13 cellular contexts compared by ENCODE assay signal in genomic region chr20:39289316-39289715, GRCh38.
A peak's percentile ranks its signal among the peaks of the same experiment; 100 is the strongest.
DNase-seq lines count a peak whose midpoint lies in the region; ATAC-seq and TF ChIP-seq lines count a peak whose summit lies in the region.
"Had no signal": no experiment of that assay in that cellular context is flagged by ENCODE, and none has a peak within 500 bp of the region (broad histone marks: within the 10 kb centered on the region; RNA-seq: fewer than 3 reads in every experiment).

No MANE protein-coding gene starts in this region.

- no peaks in the 10 kb centered on the region for H3K4me1 Mint-ChIP-seq in activated CD8-positive, alpha-beta T cell treated with anti-CD3 and anti-CD28 coated beads for 36 hours (ENCODE audit: low read depth)
- no peaks in the 10 kb centered on the region for H3K4me1 Mint-ChIP-seq in activated CD8-positive, alpha-beta T cell treated with anti-CD3 and anti-CD28 coated beads, Interleukin-2, amount 10 ng/mL, durations not matched to agents 7 days and 5 days (ENCODE audit: low read depth)
- no peaks in the 10 kb centered on the region for H3K4me1 Mint-ChIP-seq in type B pancreatic cell (ENCODE audit: unreplicated experiment)

- peak; percentile 24 for TF ChIP-seq CTCF in activated CD8-positive, alpha-beta T cell treated with anti-CD3 and anti-CD28 coated beads for 36 hours (IDR thresholded peaks at IDR 0.05)
- TF ChIP-seq CTCF in epithelial cell of esophagus (IDR thresholded peaks at IDR 0.05; ENCODE audit: insufficient read depth, low read depth, low read length, missing control alignments), result peak; percentile 24
- peak; percentile 47 for TF ChIP-seq CTCF in type B pancreatic cell (conservative IDR thresholded peaks at IDR 0.05)

- no peak for ATAC-seq in activated CD8-positive, alpha-beta T cell treated with anti-CD3 and anti-CD28 coated beads for 36 hours
- no peak for ATAC-seq in activated CD8-positive, alpha-beta T cell treated with anti-CD3 and anti-CD28 coated beads, Interleukin-2, amount 10 ng/mL, durations not matched to agents 7 days and 5 days
- no peak for ATAC-seq in GM21526 (IDR thresholded peaks at IDR 0.05; ENCODE audit: low FRiP score, unreplicated experiment)
- ATAC-seq: activated naive CD4-positive, alpha-beta T cell treated with anti-CD3 and anti-CD28 coated beads, Interleukin-2, amount 50 U/mL, for 72 hours had no signal

- CTCF ChIA-PET in activated CD8-positive, alpha-beta T cell treated with anti-CD3 and anti-CD28 coated beads for 36 hours (lab: Charles Lee), result interaction anchor here (1.4 kb wide), 1 partner anchor 279 kb away, joined by 3 read pairs; no protein-coding TSS in a partner anchor
- CTCF ChIA-PET in activated CD8-positive, alpha-beta T cell treated with anti-CD3 and anti-CD28 coated beads, Interleukin-2, amount 10 ng/mL, durations not matched to agents 7 days and 5 days (lab: Charles Lee), result no interaction called here

- DNase-seq in activated CD8-positive, alpha-beta T cell treated with anti-CD3 and anti-CD28 coated beads for 36 hours, result peak; percentile 20
- DNase-seq in activated CD8-positive, alpha-beta T cell treated with anti-CD3 and anti-CD28 coated beads, Interleukin-2, amount 10 ng/mL, durations not matched to agents 7 days and 5 days, result no peak
- peak; percentile 19 for DNase-seq in NCI-H526 treated with DMSO at 0.1 percent for 48 hours (lab: John Stamatoyannopoulos, UW)
- no peak for DNase-seq in epithelial cell of esophagus (ENCODE audit: low read depth)
- DNase-seq in type B pancreatic cell (ENCODE audit: extremely low spot score, unreplicated experiment), result no peak
- no peak for DNase-seq in NCI-H1694 treated with DMSO at 0.1 percent for 48 hours (lab: John Stamatoyannopoulos, UW)
- DNase-seq in kidney tubule cell (ENCODE audit: low spot score), result no peak
- DNase-seq: activated CD4-positive, alpha-beta T cell treated with anti-CD3 and anti-CD28 coated beads for 1 hour; effector CD8-positive, alpha-beta T cell; ovary had no signal

- intact Hi-C loops in activated CD8-positive, alpha-beta T cell treated with anti-CD3 and anti-CD28 coated beads for 36 hours (cut with micrococcal nuclease), result no loop called here

- POLR2A ChIA-PET in activated CD8-positive, alpha-beta T cell treated with anti-CD3 and anti-CD28 coated beads for 36 hours (lab: Charles Lee), result no interaction called here
- POLR2A ChIA-PET in activated CD8-positive, alpha-beta T cell treated with anti-CD3 and anti-CD28 coated beads, Interleukin-2, amount 10 ng/mL, durations not matched to agents 7 days and 5 days (lab: Charles Lee), result no interaction called here

- peaks cover 7% of the 10 kb centered on the region for H3K27me3 Mint-ChIP-seq in activated CD8-positive, alpha-beta T cell treated with anti-CD3 and anti-CD28 coated beads for 36 hours
- peaks cover 6% of the 10 kb centered on the region for H3K27me3 Mint-ChIP-seq in activated CD8-positive, alpha-beta T cell treated with anti-CD3 and anti-CD28 coated beads, Interleukin-2, amount 10 ng/mL, durations not matched to agents 7 days and 5 days (ENCODE audit: low read depth)
- H3K27me3 Mint-ChIP-seq in type B pancreatic cell, result peaks cover 16% of the 10 kb centered on the region

- H3K9me3 Mint-ChIP-seq in activated CD8-positive, alpha-beta T cell treated with anti-CD3 and anti-CD28 coated beads for 36 hours, result peaks cover 3% of the 10 kb centered on the region
- no peaks in the 10 kb centered on the region for H3K9me3 Mint-ChIP-seq in activated CD8-positive, alpha-beta T cell treated with anti-CD3 and anti-CD28 coated beads, Interleukin-2, amount 10 ng/mL, durations not matched to agents 7 days and 5 days (ENCODE audit: insufficient read depth)
- H3K9me3 Mint-ChIP-seq in type B pancreatic cell, result peaks cover 14% of the 10 kb centered on the region
- H3K9me3 Mint-ChIP-seq: activated naive CD4-positive, alpha-beta T cell treated with anti-CD3 and anti-CD28 coated beads, Interleukin-2, amount 50 U/mL, for 72 hours had no signal

- no peaks in the 10 kb centered on the region for H3K36me3 Mint-ChIP-seq in activated CD8-positive, alpha-beta T cell treated with anti-CD3 and anti-CD28 coated beads for 36 hours (ENCODE audit: low read depth)
- H3K36me3 Mint-ChIP-seq in activated CD8-positive, alpha-beta T cell treated with anti-CD3 and anti-CD28 coated beads, Interleukin-2, amount 10 ng/mL, durations not matched to agents 7 days and 5 days (ENCODE audit: low read depth), result no peaks in the 10 kb centered on the region
- H3K36me3 Mint-ChIP-seq in type B pancreatic cell, result peaks cover 3% of the 10 kb centered on the region
- H3K36me3 Mint-ChIP-seq: activated naive CD4-positive, alpha-beta T cell treated with anti-CD3 and anti-CD28 coated beads, Interleukin-2, amount 50 U/mL, for 72 hours had no signal

- H3K4me3 ChIP-seq in epithelial cell of esophagus (ENCODE audit: low read length), result no peak overlapping the region
- H3K4me3 ChIP-seq: BLaER1 treated with 17β-estradiol and CSF1 and Interleukin-3, amounts not matched to agents 10 nM and 100 nM; ovary had no signal

- H3K27ac Mint-ChIP-seq in activated CD8-positive, alpha-beta T cell treated with anti-CD3 and anti-CD28 coated beads for 36 hours, result no peak overlapping the region
- no peak overlapping the region for H3K27ac Mint-ChIP-seq in activated CD8-positive, alpha-beta T cell treated with anti-CD3 and anti-CD28 coated beads, Interleukin-2, amount 10 ng/mL, durations not matched to agents 7 days and 5 days
- no peak overlapping the region for H3K27ac Mint-ChIP-seq in type B pancreatic cell
- H3K27ac Mint-ChIP-seq: activated naive CD4-positive, alpha-beta T cell treated with anti-CD3 and anti-CD28 coated beads, Interleukin-2, amount 50 U/mL, for 72 hours had no signal

- H3K4me3 Mint-ChIP-seq in activated CD8-positive, alpha-beta T cell treated with anti-CD3 and anti-CD28 coated beads for 36 hours, result no peak overlapping the region
- no peak overlapping the region for H3K4me3 Mint-ChIP-seq in activated CD8-positive, alpha-beta T cell treated with anti-CD3 and anti-CD28 coated beads, Interleukin-2, amount 10 ng/mL, durations not matched to agents 7 days and 5 days
- no peak overlapping the region for H3K4me3 Mint-ChIP-seq in type B pancreatic cell

Comparison
In these comparisons a context has a peak if more than half of its experiments do, and no peak if none do; other contexts are left out.
1. DNase-seq: peak in activated CD8-positive, alpha-beta T cell treated with anti-CD3 and anti-CD28 coated beads for 36 hours (single experiment) and NCI-H526 treated with DMSO at 0.1 percent for 48 hours (single experiment); none in activated CD8-positive, alpha-beta T cell treated with anti-CD3 and anti-CD28 coated beads, Interleukin-2, amount 10 ng/mL, durations not matched to agents 7 days and 5 days (single experiment), epithelial cell of esophagus (single experiment), type B pancreatic cell (single experiment), NCI-H1694 treated with DMSO at 0.1 percent for 48 hours (single experiment) and kidney tubule cell (single experiment).
2. Peak in every context shown above with its lines, with median percentiles within 50 percentile points of each other: CTCF ChIP-seq.